8 cellular contexts compared by ENCODE assay signal in genomic region chr18:8705280-8705940, GRCh38. TPM values are rescaled to one million over a fixed set of nuclear protein-coding genes. Genes with fewer than 3 reads are reported as not detected.
A peak's percentile ranks its signal among the peaks of the same experiment; 100 is the strongest.
DNase-seq lines count a peak whose midpoint lies in the region; ATAC-seq and TF ChIP-seq lines count a peak whose summit lies in the region.

Gene MTCL1, plus strand, starts transcription at chr18:8705556. Its CDS starts 105 bp downstream, at chr18:8705661.

- peaks cover 15% of the 10 kb centered on the region for H3K4me1 ChIP-seq in CD8-positive, alpha-beta T cell (ENCODE audit: insufficient read depth, low read length)
- H3K4me1 ChIP-seq in OCI-LY3 (ENCODE audit: low read length): peaks cover 15% of the 10 kb centered on the region

- no peaks in the 10 kb centered on the region for H3K9me3 Mint-ChIP-seq in CD8-positive, alpha-beta T cell

- H3K36me3 Mint-ChIP-seq in CD8-positive, alpha-beta T cell: peaks cover 4% of the 10 kb centered on the region

- H3K79me2 ChIP-seq in OCI-LY3 (ENCODE audit: low read length): peaks cover 42% of the 10 kb centered on the region

- intact Hi-C loops in CD8-positive, alpha-beta T cell (cut with DNase I, micrococcal nuclease): loop anchor here (1.0 to 10.0 kb wide), 13 partner anchors 39 to 1209 kb away; partner anchors contain the start of genes RALBP1 (in 2 of the 2), VAPA (in 2 of the 2), PPP4R1 (in 1 of the 2) and RAB12 (in 1 of the 2)

- no peak for TF ChIP-seq CTCF in CD8-positive, alpha-beta T cell (IDR thresholded peaks at IDR 0.05)
- TF ChIP-seq CTCF in OCI-LY3 (IDR thresholded peaks at IDR 0.05; ENCODE audit: low read depth, low read length) (no peak), astrocyte of the cerebellum (IDR thresholded peaks at IDR 0.05; ENCODE audit: low read depth, low read length, missing control alignments) (no peak)

- POLR2A ChIA-PET in CD8-positive, alpha-beta T cell (lab: Charles Lee): no interaction called here

- peaks cover 24% of the 10 kb centered on the region for H3K27me3 ChIP-seq in CD8-positive, alpha-beta T cell (ENCODE audit: insufficient read depth, low read length)
- no peaks in the 10 kb centered on the region for H3K27me3 ChIP-seq in OCI-LY3 (ENCODE audit: low read depth, low read length)

- CTCF ChIA-PET in CD8-positive, alpha-beta T cell (lab: Charles Lee): interaction anchor here (1.0 to 4.2 kb wide), 3 partner anchors 9 to 283 kb away, joined by 3 to 21 read pairs (median 5); no protein-coding TSS in a partner anchor

- peak; percentile 13 for ATAC-seq in CD8-positive, alpha-beta T cell
- peak; percentile 41 for ATAC-seq in GM19035 (IDR thresholded peaks at IDR 0.05; ENCODE audit: unreplicated experiment)
- ATAC-seq in HG03108 (IDR thresholded peaks at IDR 0.05; ENCODE audit: unreplicated experiment): peak; percentile 23

- H3K27me3 Mint-ChIP-seq in CD8-positive, alpha-beta T cell (ENCODE audit: low read depth): peaks cover 56% of the 10 kb centered on the region

- H3K4me3 Mint-ChIP-seq in CD8-positive, alpha-beta T cell: peak within 1 kb of the TSS; percentile 90

- no peaks in the 10 kb centered on the region for H3K36me3 ChIP-seq in CD8-positive, alpha-beta T cell (ENCODE audit: insufficient read depth, low read length)
- H3K36me3 ChIP-seq in OCI-LY3 (replicated peaks; ENCODE audit: low read depth, low read length): peaks cover 6% of the 10 kb centered on the region

- H3K4me1 Mint-ChIP-seq in CD8-positive, alpha-beta T cell (ENCODE audit: low read depth): peaks cover 17% of the 10 kb centered on the region

- DNase-seq in CD8-positive, alpha-beta T cell: peak in 2 of 7 experiments; percentile 11 to 23
- DNase-seq in astrocyte of the cerebellum (ENCODE audit: low read depth) (no peak), hypothalamus (lab: John Stamatoyannopoulos, UW) (peak in 27 of 51 donors; percentile 37 to 82 (median 62)), retina (peak; percentile 70), MV-4-11 (lab: John Stamatoyannopoulos, UW) (no peak)

- H3K9me3 ChIP-seq in CD8-positive, alpha-beta T cell (ENCODE audit: low read length): no peaks in the 10 kb centered on the region
- no peaks in the 10 kb centered on the region for H3K9me3 ChIP-seq in OCI-LY3 (ENCODE audit: insufficient read depth, low read length)

- H2AFZ ChIP-seq in OCI-LY3 (ENCODE audit: low read depth, low read length): peak within 1 kb of the TSS; percentile 43; the same call in 1 of the 2 replicates

- peaks cover 21% of the 10 kb centered on the region for H4K20me1 ChIP-seq in OCI-LY3 (ENCODE audit: insufficient read depth, low read length)

- no peak within 1 kb of the TSS for H3K27ac Mint-ChIP-seq in CD8-positive, alpha-beta T cell

- no peak within 1 kb of the TSS for H3K27ac ChIP-seq in CD8-positive, alpha-beta T cell (ENCODE audit: low read depth, low read length)
- no peak within 1 kb of the TSS for H3K27ac ChIP-seq in OCI-LY3 (ENCODE audit: low read length)

- H3K4me3 ChIP-seq in CD8-positive, alpha-beta T cell (ENCODE audit: low read depth, low read length): peak within 1 kb of the TSS; percentile 73
- H3K4me3 ChIP-seq in OCI-LY3 (ENCODE audit: low read length) (peak within 1 kb of the TSS; percentile 84), astrocyte of the cerebellum (ENCODE audit: low read depth, low read length) (peak within 1 kb of the TSS; percentile 63)

- H3K4me2 ChIP-seq in OCI-LY3 (ENCODE audit: low read length): peak within 1 kb of the TSS; percentile 90

- H3K9ac ChIP-seq in OCI-LY3 (ENCODE audit: low read length): peak within 1 kb of the TSS; percentile 57

- in situ Hi-C loops in astrocyte of the cerebellum (cut with HindIII; ENCODE audit: low sequenced_read_pairs): no loop called here

RNA-seq across cellular contexts. Expression of gene MTCL1, which starts in this region (rescaled TPM):
- under 1 TPM; 0.19 to 0.75 TPM for total RNA-seq in CD8-positive, alpha-beta T cell

Comparison
In these comparisons a context has a peak if more than half of its experiments do, and no peak if none do; other contexts are left out.
1. Peak in ATAC-seq and H3K4me3 ChIP-seq in CD8-positive, alpha-beta T cell; RNA of the gene not detected or under 1 TPM.
2. DNase-seq: peak in hypothalamus (27 of 51) and retina (single experiment); none in astrocyte of the cerebellum (single experiment) and MV-4-11 (single experiment).
3. Peak in every context shown above with its lines, with median percentiles within 50 percentile points of each other: ATAC-seq and H3K4me3 ChIP-seq.